21 cellular contexts compared by ENCODE assay signal in genomic region chrX:150329888-150330287, GRCh38.
"Had no signal": no experiment of that assay in that cellular context is flagged by ENCODE, and none has a peak within 500 bp of the region (broad histone marks: within the 10 kb centered on the region; RNA-seq: fewer than 3 reads in every experiment).

No MANE protein-coding gene starts in this region.

- H3K27me3 ChIP-seq: gastroesophageal sphincter, right atrium auricular region, suprapubic skin, tibial artery, upper lobe of left lung, uterus had no signal

- H3K36me3 Mint-ChIP-seq: natural killer cell; stimulated activated effector memory CD8-positive, alpha-beta T cell treated with anti-CD3 and anti-CD28 coated beads, Interleukin-12 subunit alpha, Interleukin-12 subunit beta, amount 100 ng/mL, for 72 hours had no signal

- H3K9me3 Mint-ChIP-seq: natural killer cell; stimulated activated effector memory CD8-positive, alpha-beta T cell treated with anti-CD3 and anti-CD28 coated beads, Interleukin-12 subunit alpha, Interleukin-12 subunit beta, amount 100 ng/mL, for 72 hours had no signal

- H3K4me1 Mint-ChIP-seq: neural crest cell had no signal

- H3K4me3 Mint-ChIP-seq: natural killer cell; neural crest cell; stimulated activated effector memory CD8-positive, alpha-beta T cell treated with anti-CD3 and anti-CD28 coated beads, Interleukin-12 subunit alpha, Interleukin-12 subunit beta, amount 100 ng/mL, for 72 hours had no signal

- H3K4me1 ChIP-seq: gastroesophageal sphincter, suprapubic skin, tibial artery, upper lobe of left lung, uterus had no signal

- H3K9me3 ChIP-seq: gastroesophageal sphincter, mucosa of descending colon, right atrium auricular region, suprapubic skin, tibial artery, upper lobe of left lung, uterus had no signal

- H3K36me3 ChIP-seq: gastroesophageal sphincter, right atrium auricular region, suprapubic skin, tibial artery, upper lobe of left lung, uterus had no signal

- FAIRE-seq: kidney had no signal

- H3K27ac Mint-ChIP-seq: natural killer cell; stimulated activated effector memory CD8-positive, alpha-beta T cell treated with anti-CD3 and anti-CD28 coated beads, Interleukin-12 subunit alpha, Interleukin-12 subunit beta, amount 100 ng/mL, for 72 hours had no signal

- DNase-seq: dorsolateral prefrontal cortex; effector CD8-positive, alpha-beta T cell; foreskin fibroblast; kidney; mucosa of descending colon; natural killer cell; posterior cingulate gyrus; stimulated activated CD4-positive, alpha-beta T cell treated with anti-CD3 and anti-CD28 coated beads, Interleukin-2, amount 100 ng/mL, for 48 hours; stimulated activated CD8-positive, alpha-beta memory T cell treated with anti-CD3 and anti-CD28 coated beads, Interleukin-4, amount 100 ng/mL, for 48 hours; stimulated activated naive CD8-positive, alpha-beta T cell treated with anti-CD3 and anti-CD28 coated beads, Interleukin-15, Interleukin-2, amounts not matched to agents 100 U/mL and 50 U/mL, for 24 hours; tibial artery; upper lobe of left lung; uterus had no signal

- H3K27ac ChIP-seq: coronary artery, dorsolateral prefrontal cortex, gastroesophageal sphincter, right atrium auricular region, suprapubic skin, tibial artery, upper lobe of left lung, uterus had no signal

- H3K4me2 ChIP-seq: smooth muscle cell had no signal

- H3K4me3 ChIP-seq: coronary artery, dorsolateral prefrontal cortex, gastroesophageal sphincter, mucosa of descending colon, right atrium auricular region, smooth muscle cell, suprapubic skin, tibial artery, upper lobe of left lung, uterus had no signal

- ATAC-seq: esophagus mucosa; gastroesophageal sphincter; mucosa of descending colon; natural killer cell; stimulated activated effector memory CD8-positive, alpha-beta T cell treated with anti-CD3 and anti-CD28 coated beads, Interleukin-12 subunit alpha, Interleukin-12 subunit beta, amount 100 ng/mL, for 72 hours; stimulated activated naive CD8-positive, alpha-beta T cell treated with anti-CD3 and anti-CD28 coated beads, Interleukin-15, Interleukin-2, amounts not matched to agents 100 U/mL and 50 U/mL, for 24 hours had no signal
